In the genomic region with DNA sequence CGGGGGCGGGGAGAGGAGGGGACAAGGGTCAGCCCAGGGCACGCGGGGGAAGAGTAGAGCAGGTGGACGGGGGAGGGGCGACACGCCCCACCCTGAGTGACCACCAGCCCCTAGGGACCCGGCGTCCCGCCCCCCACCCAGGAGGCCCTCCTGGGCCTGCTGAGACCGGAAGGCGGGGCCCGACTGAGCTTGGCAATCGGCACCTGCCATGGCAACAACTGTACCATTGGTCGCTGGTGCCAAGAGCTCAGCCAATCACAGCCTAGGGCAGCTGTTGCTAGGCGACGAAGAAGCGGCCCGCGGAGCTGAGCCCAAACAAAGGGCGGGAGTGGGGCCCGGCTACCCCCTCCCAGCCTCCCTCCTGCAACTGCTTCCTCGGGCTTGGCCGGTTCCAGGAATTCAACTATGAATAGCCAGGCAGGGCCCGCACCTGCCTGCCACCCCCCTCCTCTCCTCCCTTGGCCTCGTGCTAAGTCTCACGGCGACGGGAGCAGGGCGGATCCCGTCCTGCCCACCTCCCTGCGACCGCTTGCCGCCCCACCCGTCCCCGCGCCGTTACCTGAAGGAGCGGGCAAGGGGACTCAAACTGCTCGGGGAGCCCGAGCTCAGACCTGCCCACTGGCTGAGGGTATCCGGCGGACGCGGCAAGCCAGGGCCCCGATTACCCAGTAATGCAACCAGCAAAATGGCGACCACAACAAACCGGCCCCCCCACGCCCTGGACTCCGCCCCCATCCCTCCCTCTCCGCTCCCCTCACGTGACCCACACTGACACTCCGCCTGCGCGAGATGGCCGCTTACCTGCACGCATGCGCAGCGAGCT, we compare ENCODE assay signal across 8 cellular contexts. TPM values are rescaled to one million over a fixed set of nuclear protein-coding genes. Genes with fewer than 3 reads are reported as not detected.
DNase-seq lines count a peak whose midpoint lies in the region; ATAC-seq and TF ChIP-seq lines count a peak whose summit lies in the region.

A gene (minus strand): TSS at position 699 of the 823 bp plus-strand sequence. CDS start 2,295 bp downstream, outside the sequence.

- no peaks in the 10 kb centered on the region for H3K9me3 Mint-ChIP-seq in activated CD8-positive, alpha-beta T cell treated with anti-CD3 and anti-CD28 coated beads, Interleukin-2, amount 10 ng/mL, durations not matched to agents 7 days and 5 days (ENCODE audit: insufficient read depth)

- POLR2A ChIA-PET in AG04450 (lab: Yijun Ruan, JAX), result interaction anchor here (0.5 to 1.9 kb wide), 14 partner anchors 9 to 732 kb away, joined by 3 to 23 read pairs (median 4); a partner anchor contains a TSS
- POLR2A ChIA-PET in activated CD8-positive, alpha-beta T cell treated with anti-CD3 and anti-CD28 coated beads, Interleukin-2, amount 10 ng/mL, durations not matched to agents 7 days and 5 days (lab: Charles Lee), result interaction anchor here (0.8 to 1.9 kb wide), 6 partner anchors 9 to 137 kb away, joined by 3 to 13 read pairs (median 5); a partner anchor contains a TSS

- DNase-seq in AG04450 (ENCODE audit: low read depth, low spot score) (peak; percentile 96), NCI-H510A (lab: John Stamatoyannopoulos, UW) (peak; percentile 91), right lobe of liver (peak; percentile 98 to 99 (median 98))
- peak; percentile 99 for DNase-seq in activated CD8-positive, alpha-beta T cell treated with anti-CD3 and anti-CD28 coated beads, Interleukin-2, amount 10 ng/mL, durations not matched to agents 7 days and 5 days
- peak; percentile 95 for DNase-seq in stimulated activated CD4-positive, alpha-beta T cell treated with anti-CD3 and anti-CD28 coated beads, Interleukin-4, amount 100 ng/mL, for 1 hour

- CTCF ChIA-PET in AG04450 (lab: Charles Lee), result interaction anchor here (0.5 to 2.2 kb wide), 4 partner anchors 10 to 718 kb away, joined by 3 to 38 read pairs (median 10); a partner anchor contains a TSS
- CTCF ChIA-PET in activated CD8-positive, alpha-beta T cell treated with anti-CD3 and anti-CD28 coated beads, Interleukin-2, amount 10 ng/mL, durations not matched to agents 7 days and 5 days (lab: Charles Lee), result interaction anchor here (1.1 to 2.2 kb wide), 5 partner anchors 11 to 137 kb away, joined by 4 to 70 read pairs (median 11); a partner anchor contains a TSS

- H3K4me3 Mint-ChIP-seq in activated CD8-positive, alpha-beta T cell treated with anti-CD3 and anti-CD28 coated beads, Interleukin-2, amount 10 ng/mL, durations not matched to agents 7 days and 5 days, result peak within 1 kb of the TSS; percentile 67

- H3K27me3 ChIP-seq in AG04450 (ENCODE audit: control insufficient read depth, insufficient read depth, low read length) (no peaks in the 10 kb centered on the region), ectodermal cell (ENCODE audit: control insufficient read depth, insufficient read depth, low read length, poor library complexity, severe bottlenecking) (no peaks in the 10 kb centered on the region), right lobe of liver (no peaks in the 10 kb centered on the region)

- peaks cover 63% of the 10 kb centered on the region for H3K36me3 ChIP-seq in ectodermal cell (ENCODE audit: control insufficient read depth, insufficient read depth, low read length)
- peaks cover 0 to 52% (median 17%) of the 10 kb centered on the region in 4 donors for H3K36me3 ChIP-seq in right lobe of liver

- peaks cover 11% of the 10 kb centered on the region for H3K4me1 ChIP-seq in ectodermal cell (ENCODE audit: control insufficient read depth, insufficient read depth, low read length)
- H3K4me1 ChIP-seq in right lobe of liver, result peaks cover 0 to 16% (median 3%) of the 10 kb centered on the region in 4 donors

- H3K36me3 Mint-ChIP-seq in activated CD8-positive, alpha-beta T cell treated with anti-CD3 and anti-CD28 coated beads, Interleukin-2, amount 10 ng/mL, durations not matched to agents 7 days and 5 days (ENCODE audit: low read depth), result peaks cover 67% of the 10 kb centered on the region

- peak within 1 kb of the TSS; percentile 83 for H3K27ac Mint-ChIP-seq in activated CD8-positive, alpha-beta T cell treated with anti-CD3 and anti-CD28 coated beads, Interleukin-2, amount 10 ng/mL, durations not matched to agents 7 days and 5 days

- no peaks in the 10 kb centered on the region; the same call in 1 of the 2 replicates for H3K9me3 ChIP-seq in AG04450 (ENCODE audit: control insufficient read depth, insufficient read depth, low read length)
- no peaks in the 10 kb centered on the region for H3K9me3 ChIP-seq in ectodermal cell (ENCODE audit: control insufficient read depth, low read length)
- no peaks in the 10 kb centered on the region for H3K9me3 ChIP-seq in right lobe of liver

- peak; percentile 85 for ATAC-seq in GM18907 (IDR thresholded peaks at IDR 0.05; ENCODE audit: unreplicated experiment)
- peak; percentile 83 for ATAC-seq in HG03139 (IDR thresholded peaks at IDR 0.05; ENCODE audit: unreplicated experiment)
- ATAC-seq in activated CD8-positive, alpha-beta T cell treated with anti-CD3 and anti-CD28 coated beads, Interleukin-2, amount 10 ng/mL, durations not matched to agents 7 days and 5 days, result peak; percentile 91
- ATAC-seq in right lobe of liver, result peak; percentile 92 to 95 (median 93)

- H3K27me3 Mint-ChIP-seq in activated CD8-positive, alpha-beta T cell treated with anti-CD3 and anti-CD28 coated beads, Interleukin-2, amount 10 ng/mL, durations not matched to agents 7 days and 5 days (ENCODE audit: low read depth), result no peaks in the 10 kb centered on the region

- H3K4me1 Mint-ChIP-seq in activated CD8-positive, alpha-beta T cell treated with anti-CD3 and anti-CD28 coated beads, Interleukin-2, amount 10 ng/mL, durations not matched to agents 7 days and 5 days (ENCODE audit: low read depth), result peaks cover 34% of the 10 kb centered on the region

- H3K4me3 ChIP-seq in AG04450 (ENCODE audit: low read depth, low read length) (peak within 1 kb of the TSS; percentile 86), ectodermal cell (ENCODE audit: insufficient read depth, low read depth, low read length) (peak within 1 kb of the TSS; percentile 91), right lobe of liver (peak within 1 kb of the TSS; percentile 89 to 100 (median 94))

- 0% methylated on average over 59 of the region's 59 CpGs for WGBS in ectodermal cell, 2 experiments
- WGBS in right lobe of liver (ENCODE audit: insufficient coverage, low coverage, low lambda C conversion rate, missing lambda C conversion rate), result 0% methylated on average over 3 of the region's 59 CpGs

- intact Hi-C loops in right lobe of liver (cut with DNase I), result no loop called here

- peak within 1 kb of the TSS; percentile 89 for H3K27ac ChIP-seq in AG04450 (ENCODE audit: low read depth, low read length)
- H3K27ac ChIP-seq in ectodermal cell (ENCODE audit: insufficient read depth, low read depth, low read length, poor library complexity, severe bottlenecking), result peak within 1 kb of the TSS; percentile 100
- peak within 1 kb of the TSS; percentile 44 to 73 (median 52) for H3K27ac ChIP-seq in right lobe of liver

- TF ChIP-seq CTCF in AG04450 (IDR thresholded peaks at IDR 0.05; ENCODE audit: low read depth, low read length) (no peak), right lobe of liver (IDR thresholded peaks at IDR 0.05) (no peak)

- no peak for TF ChIP-seq POLR2A in right lobe of liver (IDR thresholded peaks at IDR 0.05)

RNA-seq across cellular contexts. Expression of the gene that starts here (rescaled TPM):
- polyA plus RNA-seq in AG04450 (2011; rRNA removed), result 7.2 and 9.2 TPM in 2 replicates
- polyA minus RNA-seq in AG04450 (2011; rRNA and poly(A)+ RNA removed), result 22.5 and 22.7 TPM in 2 replicates
- 1 to 10 TPM; 7.5 to 8.5 TPM for total RNA-seq in activated CD8-positive, alpha-beta T cell treated with anti-CD3 and anti-CD28 coated beads, Interleukin-2, amount 10 ng/mL, durations not matched to agents 7 days and 5 days
- polyA plus RNA-seq in ectodermal cell (2013, experiment 1 of 4), result 56.9 TPM
- 69.8 TPM for polyA plus RNA-seq in ectodermal cell (2013, experiment 2 of 4)
- 51.2 TPM for polyA plus RNA-seq in ectodermal cell (2013, experiment 3 of 4)
- polyA plus RNA-seq in ectodermal cell (2013, experiment 4 of 4), result 57.2 TPM
- 1 to 10 TPM; 2.5 to 6.3 (median 4.4) TPM for total RNA-seq in right lobe of liver

Comparison
In these comparisons a context has a peak if more than half of its experiments do, and no peak if none do; other contexts are left out.
1. Peak in every context shown above with its lines: DNase-seq, ATAC-seq, H3K4me3 ChIP-seq and H3K27ac ChIP-seq.